In genomic region chr14:64504897-64505771, GRCh38 we compare ENCODE assay signal across 7 cellular contexts. TPM values are rescaled to one million over a fixed set of nuclear protein-coding genes. Genes with fewer than 3 reads are reported as not detected.
DNase-seq lines count a peak whose midpoint lies in the region; ATAC-seq, FAIRE-seq and TF ChIP-seq lines count a peak whose summit lies in the region.

No MANE protein-coding gene starts in this region.

- no peak overlapping the region for H2AFZ ChIP-seq in keratinocyte (ENCODE audit: control insufficient read depth, low read length)

- peak overlapping the region; percentile 97 for H3K9ac ChIP-seq in keratinocyte (ENCODE audit: control insufficient read depth, extremely low read depth, insufficient read depth, low read length)

- peaks cover 58% of the 10 kb centered on the region for H3K79me2 ChIP-seq in keratinocyte (ENCODE audit: control insufficient read depth, insufficient read depth, low read length)

- dilution Hi-C loops in keratinocyte (cut with MboI; ENCODE audit: extremely low pct_ligation_motif_present, low sequenced_read_pairs) = no loop called here

- H3K4me3 Mint-ChIP-seq in central memory CD8-positive, alpha-beta T cell = peak overlapping the region; percentile 91

- H3K27me3 Mint-ChIP-seq in central memory CD8-positive, alpha-beta T cell = no peaks in the 10 kb centered on the region

- peak overlapping the region; percentile 83 for H3K4me2 ChIP-seq in keratinocyte (ENCODE audit: control insufficient read depth, extremely low read depth, insufficient read depth, low read depth, low read length)

- peak; percentile 72 for FAIRE-seq in GM18507 (lab: Jason Lieb, UNC)
- FAIRE-seq in keratinocyte (lab: Jason Lieb, UNC) = no peak

- H3K36me3 Mint-ChIP-seq in central memory CD8-positive, alpha-beta T cell (ENCODE audit: insufficient read depth) = peaks cover 37% of the 10 kb centered on the region

- H4K20me1 ChIP-seq in keratinocyte (ENCODE audit: control insufficient read depth, extremely low read depth, insufficient read depth, low read length) = peaks cover 5% of the 10 kb centered on the region

- no peaks in the 10 kb centered on the region for H3K27me3 ChIP-seq in keratinocyte (ENCODE audit: control insufficient read depth, extremely low read depth, insufficient read depth, low read length)

- peak overlapping the region; percentile 66 to 88 (median 88) for H3K4me3 ChIP-seq in keratinocyte (ENCODE audit: control insufficient read depth in 2 of 3, extremely low read depth in 1 of 3, insufficient read depth in 2 of 3, low read depth in 1 of 3, low read length in 3 of 3)

- peak overlapping the region; percentile 97 for H3K27ac ChIP-seq in keratinocyte (ENCODE audit: control insufficient read depth, insufficient read depth, low read length)

- peaks cover 54% of the 10 kb centered on the region for H3K4me1 ChIP-seq in keratinocyte (ENCODE audit: control insufficient read depth, extremely low read depth, insufficient read depth, low read length)

- peak; percentile 31 for ATAC-seq in HG03103 (IDR thresholded peaks at IDR 0.05; ENCODE audit: low read depth, unreplicated experiment)
- ATAC-seq in central memory CD8-positive, alpha-beta T cell (replicated peaks; ENCODE audit: extremely low read depth, poor library complexity, severe bottlenecking) = peak; percentile 26

- DNase-seq in GM18507 (ENCODE audit: extremely low spot score, insufficient read length, low read depth) (peak; percentile 50), NCI-H446 (lab: John Stamatoyannopoulos, UW) (peak; percentile 77 to 88), keratinocyte (ENCODE audit: low read depth, low spot score) (no peak)
- DNase-seq in activated CD4-positive, CD25-positive, alpha-beta regulatory T cell treated with anti-CD3 and anti-CD28 coated beads, Interleukin-2, amount 50 U/mL, for 72 hours = peak; percentile 76
- peak; percentile 60 to 82 for DNase-seq in central memory CD8-positive, alpha-beta T cell (ENCODE audit: low spot score in 2 of 2)
- DNase-seq in stimulated activated CD4-positive, alpha-beta T cell treated with anti-CD3 and anti-CD28 coated beads, Interleukin-12 subunit alpha, Interleukin-12 subunit beta, amount 100 ng/mL, for 24 hours (ENCODE audit: low read depth in 2 of 2) = peak; percentile 71 to 79

- H3K4me1 Mint-ChIP-seq in central memory CD8-positive, alpha-beta T cell = peaks cover 78% of the 10 kb centered on the region

- H3K9me3 Mint-ChIP-seq in central memory CD8-positive, alpha-beta T cell = no peaks in the 10 kb centered on the region

- H3K9me3 ChIP-seq in keratinocyte (ENCODE audit: control insufficient read depth, low read depth, low read length) = no peaks in the 10 kb centered on the region

- peak overlapping the region; percentile 98 for H3K27ac Mint-ChIP-seq in central memory CD8-positive, alpha-beta T cell (ENCODE audit: low read depth)

- peaks cover 0 to 4% of the 10 kb centered on the region in 2 experiments for H3K36me3 ChIP-seq in keratinocyte (ENCODE audit: control insufficient read depth in 2 of 2, extremely low read depth in 1 of 2, insufficient read depth in 2 of 2, low read length in 2 of 2)

- peaks cover 3% of the 10 kb centered on the region for H3K9me1 ChIP-seq in keratinocyte (ENCODE audit: control insufficient read depth, extremely low read depth, insufficient read depth, low read length)

- TF ChIP-seq CTCF in keratinocyte (optimal IDR thresholded peaks at IDR 0.05 in 1 of 3, IDR thresholded peaks at IDR 0.05 in 1 of 3, conservative IDR thresholded peaks at IDR 0.05 in 1 of 3; ENCODE audit: extremely low read depth in 1 of 3, insufficient read depth in 2 of 3, low read length in 3 of 3) = no peak

RNA-seq across cellular contexts. Expression of gene ZBTB1, which starts 0.6 kb away (rescaled TPM):
- polyA plus RNA-seq in keratinocyte = 22.8 to 40.8 TPM (median 40.7 TPM) in 3 replicates
- 40.0 TPM for polyA plus RNA-seq in keratinocyte (2011; ENCODE audit: low read depth)
- 11.8 and 31.7 TPM in 2 replicates for polyA plus RNA-seq in keratinocyte (2011; cell fraction: cytosol; rRNA removed)
- polyA plus RNA-seq in keratinocyte (2011; cell fraction: nucleus; rRNA removed) = 79.1 TPM in 2 replicates
- polyA plus RNA-seq in keratinocyte (2012; ENCODE audit: low replicate concordance) = 21.0 and 29.6 TPM in 2 replicates
- polyA minus RNA-seq in keratinocyte = 10.2 to 42.3 TPM (median 42.1 TPM) in 3 replicates
- polyA minus RNA-seq in keratinocyte (2011; cell fraction: cytosol; rRNA and poly(A)+ RNA removed) = 21.1 TPM
- 30.1 and 85.7 TPM in 2 replicates for polyA minus RNA-seq in keratinocyte (2011; cell fraction: nucleus; rRNA and poly(A)+ RNA removed)

RNA-seq across cellular contexts. Expression of gene ZBTB25, which starts 1.5 kb away (rescaled TPM):
- 5.3 to 6.8 TPM (median 5.7 TPM) in 3 replicates for polyA plus RNA-seq in keratinocyte
- 1.9 TPM for polyA plus RNA-seq in keratinocyte (2011; ENCODE audit: low read depth)
- 3.4 and 4.4 TPM in 2 replicates for polyA plus RNA-seq in keratinocyte (2011; cell fraction: cytosol; rRNA removed)
- 14.0 and 14.2 TPM in 2 replicates for polyA plus RNA-seq in keratinocyte (2011; cell fraction: nucleus; rRNA removed)
- polyA plus RNA-seq in keratinocyte (2012; ENCODE audit: low replicate concordance) = 3.5 and 4.4 TPM in 2 replicates
- 10.0 to 14.2 TPM (median 10.8 TPM) in 3 replicates for polyA minus RNA-seq in keratinocyte
- 4.2 TPM for polyA minus RNA-seq in keratinocyte (2011; cell fraction: cytosol; rRNA and poly(A)+ RNA removed)
- 7.2 and 13.2 TPM in 2 replicates for polyA minus RNA-seq in keratinocyte (2011; cell fraction: nucleus; rRNA and poly(A)+ RNA removed)

RNA-seq across cellular contexts. Expression of gene HSPA2, which starts 35.4 kb away (rescaled TPM):
- 7.0 to 24.7 TPM (median 12.0 TPM) in 3 replicates for polyA plus RNA-seq in keratinocyte
- polyA plus RNA-seq in keratinocyte (2011; ENCODE audit: low read depth) = 17.8 TPM
- 5.7 and 14.0 TPM in 2 replicates for polyA plus RNA-seq in keratinocyte (2011; cell fraction: cytosol; rRNA removed)
- 13.2 and 20.8 TPM in 2 replicates for polyA plus RNA-seq in keratinocyte (2011; cell fraction: nucleus; rRNA removed)
- polyA plus RNA-seq in keratinocyte (2012; ENCODE audit: low replicate concordance) = 17.5 and 36.4 TPM in 2 replicates
- 8.0 to 47.7 TPM (median 16.7 TPM) in 3 replicates for polyA minus RNA-seq in keratinocyte
- 49.5 TPM for polyA minus RNA-seq in keratinocyte (2011; cell fraction: cytosol; rRNA and poly(A)+ RNA removed)
- 13.4 and 19.9 TPM in 2 replicates for polyA minus RNA-seq in keratinocyte (2011; cell fraction: nucleus; rRNA and poly(A)+ RNA removed)

RNA-seq across cellular contexts. Expression of gene AKAP5, which starts 39.8 kb away (rescaled TPM):
- polyA plus RNA-seq in keratinocyte = 0.01 to 0.08 TPM (median 0.05 TPM) in 3 replicates
- polyA plus RNA-seq in keratinocyte (2011; ENCODE audit: low read depth) = not detected
- 0.01 TPM in 2 replicates for polyA plus RNA-seq in keratinocyte (2011; cell fraction: cytosol; rRNA removed)
- polyA plus RNA-seq in keratinocyte (2011; cell fraction: nucleus; rRNA removed) = 0.28 and 0.29 TPM in 2 replicates
- polyA plus RNA-seq in keratinocyte (2012; ENCODE audit: low replicate concordance) = 0.06 and 0.20 TPM in 2 replicates
- polyA minus RNA-seq in keratinocyte = 0.13 to 0.26 TPM in 2 of 3 replicates, not detected in the other
- not detected for polyA minus RNA-seq in keratinocyte (2011; cell fraction: cytosol; rRNA and poly(A)+ RNA removed)
- polyA minus RNA-seq in keratinocyte (2011; cell fraction: nucleus; rRNA and poly(A)+ RNA removed) = 0.32 and 1.8 TPM in 2 replicates

RNA-seq across cellular contexts. Expression of gene PPP1R36, which starts 44.6 kb away (rescaled TPM):
- polyA plus RNA-seq in keratinocyte = 0.45 to 0.92 TPM (median 0.81 TPM) in 3 replicates
- not detected for polyA plus RNA-seq in keratinocyte (2011; ENCODE audit: low read depth)
- polyA plus RNA-seq in keratinocyte (2011; cell fraction: cytosol; rRNA removed) = 0.53 and 0.61 TPM in 2 replicates
- 0.41 and 0.75 TPM in 2 replicates for polyA plus RNA-seq in keratinocyte (2011; cell fraction: nucleus; rRNA removed)
- polyA plus RNA-seq in keratinocyte (2012; ENCODE audit: low replicate concordance) = 0.56 and 0.66 TPM in 2 replicates
- polyA minus RNA-seq in keratinocyte = 0.99 TPM in 1 of 3 replicates, not detected in the others
- not detected for polyA minus RNA-seq in keratinocyte (2011; cell fraction: cytosol; rRNA and poly(A)+ RNA removed)
- polyA minus RNA-seq in keratinocyte (2011; cell fraction: nucleus; rRNA and poly(A)+ RNA removed) = 0.53 TPM in 1 of 2 replicates, not detected in the other
